In genomic region chr14:50364792-50365191, GRCh38 we compare ENCODE assay signal across 1 cellular context.
TF ChIP-seq lines count a peak whose summit lies in the region.

No MANE protein-coding gene starts in this region.

TF ChIP-seq in SK-N-SH, 30 proteins besides CTCF, POLR2A, EP300 and RAD21 (continued from another document):
- TF ChIP-seq, protein P1, sequence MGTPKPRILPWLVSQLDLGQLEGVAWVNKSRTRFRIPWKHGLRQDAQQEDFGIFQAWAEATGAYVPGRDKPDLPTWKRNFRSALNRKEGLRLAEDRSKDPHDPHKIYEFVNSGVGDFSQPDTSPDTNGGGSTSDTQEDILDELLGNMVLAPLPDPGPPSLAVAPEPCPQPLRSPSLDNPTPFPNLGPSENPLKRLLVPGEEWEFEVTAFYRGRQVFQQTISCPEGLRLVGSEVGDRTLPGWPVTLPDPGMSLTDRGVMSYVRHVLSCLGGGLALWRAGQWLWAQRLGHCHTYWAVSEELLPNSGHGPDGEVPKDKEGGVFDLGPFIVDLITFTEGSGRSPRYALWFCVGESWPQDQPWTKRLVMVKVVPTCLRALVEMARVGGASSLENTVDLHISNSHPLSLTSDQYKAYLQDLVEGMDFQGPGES (IDR thresholded peaks at IDR 0.05; ENCODE audit: low read depth, low read length) = no peak
- TF ChIP-seq NFIC (IDR thresholded peaks at IDR 0.05; ENCODE audit: borderline replicate concordance) (no peak), MAX (IDR thresholded peaks at IDR 0.05; ENCODE audit: low read depth) (no peak), RFX5 (IDR thresholded peaks at IDR 0.05; ENCODE audit: low read length) (no peak), FOXJ3 (CRISPR knock-in tag; IDR thresholded peaks at IDR 0.05) (no peak), RCOR1 (IDR thresholded peaks at IDR 0.05; ENCODE audit: low read length) (no peak), SMC3 (IDR thresholded peaks at IDR 0.05; ENCODE audit: low read depth, low read length) (no peak), SIN3A (IDR thresholded peaks at IDR 0.05; ENCODE audit: borderline replicate concordance, low read depth, low read length) (no peak), CHD2 (IDR thresholded peaks at IDR 0.05; ENCODE audit: low read length, partially characterized antibody) (no peak), FOXM1 (IDR thresholded peaks at IDR 0.05; ENCODE audit: low read depth) (no peak)
- TF ChIP-seq, protein P2, sequence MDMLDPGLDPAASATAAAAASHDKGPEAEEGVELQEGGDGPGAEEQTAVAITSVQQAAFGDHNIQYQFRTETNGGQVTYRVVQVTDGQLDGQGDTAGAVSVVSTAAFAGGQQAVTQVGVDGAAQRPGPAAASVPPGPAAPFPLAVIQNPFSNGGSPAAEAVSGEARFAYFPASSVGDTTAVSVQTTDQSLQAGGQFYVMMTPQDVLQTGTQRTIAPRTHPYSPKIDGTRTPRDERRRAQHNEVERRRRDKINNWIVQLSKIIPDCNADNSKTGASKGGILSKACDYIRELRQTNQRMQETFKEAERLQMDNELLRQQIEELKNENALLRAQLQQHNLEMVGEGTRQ (IDR thresholded peaks at IDR 0.05; ENCODE audit: borderline replicate concordance, low read depth, low read length) = no peak
